In genomic region chr6:83067448-83068413, GRCh38 we compare ENCODE assay signal across 8 cellular contexts. TPM values are rescaled to one million over a fixed set of nuclear protein-coding genes. Genes with fewer than 3 reads are reported as not detected.
DNase-seq lines count a peak whose midpoint lies in the region; TF ChIP-seq lines count a peak whose summit lies in the region.

Gene DOP1A, plus strand, starts transcription at chr6:83067671. Its CDS starts 29,307 bp downstream, at chr6:83096978.

- TF ChIP-seq POLR2A in stomach (IDR thresholded peaks at IDR 0.05) = no peak

- H3K4me2 ChIP-seq in MM.1S (ENCODE audit: low read depth, low read length) = peak within 1 kb of the TSS; percentile 85
- peak within 1 kb of the TSS; percentile 95 for H3K4me2 ChIP-seq in neural cell (ENCODE audit: low read length)

- H2AFZ ChIP-seq in MM.1S (ENCODE audit: low read length) = peak within 1 kb of the TSS; percentile 90
- peak within 1 kb of the TSS; percentile 91 for H2AFZ ChIP-seq in neural cell (ENCODE audit: low read depth, low read length)

- H3K27me3 ChIP-seq in MM.1S (replicated peaks; ENCODE audit: insufficient read depth, low read length) = no peaks in the 10 kb centered on the region
- H3K27me3 ChIP-seq in neural cell (ENCODE audit: insufficient read depth, low read depth, low read length) = no peaks in the 10 kb centered on the region
- no peaks in the 10 kb centered on the region for H3K27me3 ChIP-seq in stomach

- peak within 1 kb of the TSS; percentile 88 for H3K27ac ChIP-seq in MM.1S (ENCODE audit: low read length)
- peak within 1 kb of the TSS; percentile 94 for H3K27ac ChIP-seq in neural cell (ENCODE audit: low read length)
- H3K27ac ChIP-seq in stomach = peak within 1 kb of the TSS; percentile 88 to 96 (median 90)

- H4K20me1 ChIP-seq in MM.1S (ENCODE audit: insufficient read depth, low read length) (no peaks in the 10 kb centered on the region), neural cell (ENCODE audit: insufficient read depth) (no peaks in the 10 kb centered on the region)

- peak; percentile 70 for TF ChIP-seq EP300 in neural cell (conservative IDR thresholded peaks at IDR 0.05; ENCODE audit: poor library complexity, severe bottlenecking)
- no peak for TF ChIP-seq EP300 in stomach (IDR thresholded peaks at IDR 0.05)

- TF ChIP-seq CTCF in MM.1S (IDR thresholded peaks at IDR 0.05; ENCODE audit: low read length) = peak; percentile 93
- TF ChIP-seq CTCF in neural cell (IDR thresholded peaks at IDR 0.05; ENCODE audit: poor library complexity, severe bottlenecking) = peak; percentile 98
- TF ChIP-seq CTCF in stomach (IDR thresholded peaks at IDR 0.05) = peak in 5 of 7 experiments; percentile 87 to 95 (median 94)

- 0 to 1% (median 0%) methylated on average over 42 to 77 of the region's 77 CpGs for WGBS in stomach, 5 donors

- peak within 1 kb of the TSS; percentile 87 for H3K4me3 ChIP-seq in MM.1S (ENCODE audit: low read length)
- peak within 1 kb of the TSS; percentile 89 for H3K4me3 ChIP-seq in neural cell (ENCODE audit: low read length)
- peak within 1 kb of the TSS; percentile 71 to 91 (median 80) for H3K4me3 ChIP-seq in stomach

- H3K9me2 ChIP-seq in MM.1S (replicated peaks; ENCODE audit: insufficient read depth, low read length) = no peaks in the 10 kb centered on the region
- no peaks in the 10 kb centered on the region for H3K9me2 ChIP-seq in neural cell (ENCODE audit: insufficient read depth, low read length)

- intact Hi-C loops in stomach (cut with DNase I; ENCODE audit: low total_unique reads) = no loop called here

- H3K79me2 ChIP-seq in MM.1S (ENCODE audit: low read length) (peaks cover 60% of the 10 kb centered on the region), neural cell (replicated peaks; ENCODE audit: insufficient read depth, low read length) (peaks cover 43% of the 10 kb centered on the region)

- no peaks in the 10 kb centered on the region for H3K36me3 ChIP-seq in MM.1S (replicated peaks; ENCODE audit: insufficient read depth, low read length)
- no peaks in the 10 kb centered on the region for H3K36me3 ChIP-seq in neural cell (ENCODE audit: insufficient read depth, low read length)
- no peaks in the 10 kb centered on the region for H3K36me3 ChIP-seq in stomach

- peaks cover 33% of the 10 kb centered on the region for H3K4me1 ChIP-seq in MM.1S (ENCODE audit: low read length)
- peaks cover 11 to 69% (median 39%) of the 10 kb centered on the region in 4 donors for H3K4me1 ChIP-seq in stomach

- H3K9ac ChIP-seq in MM.1S (ENCODE audit: low read length) (peak within 1 kb of the TSS; percentile 79), neural cell (ENCODE audit: low read length) (peak within 1 kb of the TSS; percentile 97)

- H3K9me3 ChIP-seq in MM.1S (replicated peaks; ENCODE audit: insufficient read depth, low read length) = no peaks in the 10 kb centered on the region
- no peaks in the 10 kb centered on the region for H3K9me3 ChIP-seq in neural cell (ENCODE audit: low read length)
- no peaks in the 10 kb centered on the region for H3K9me3 ChIP-seq in stomach

- H3F3A ChIP-seq in MM.1S (ENCODE audit: insufficient read depth, low read length) (peaks cover 23% of the 10 kb centered on the region), neural cell (ENCODE audit: insufficient read depth, low read length, poor library complexity, severe bottlenecking) (peaks cover 3% of the 10 kb centered on the region)

- DNase-seq in GF-D8 (lab: John Stamatoyannopoulos, UW) = peak; percentile 85
- peak; percentile 95 for DNase-seq in HCEC 1CT
- DNase-seq in MM.1S = peak; percentile 94
- peak; percentile 50 for DNase-seq in SIG-M5 (lab: John Stamatoyannopoulos, UW)
- peak; percentile 96 for DNase-seq in activated gamma-delta T cell treated with Interleukin-2 at 50 U/mL for 16 hours
- DNase-seq in fibroblast of the conjunctiva (ENCODE audit: low read depth) = peak; percentile 89
- peak; percentile 97 for DNase-seq in stomach

- peak; percentile 89 for TF ChIP-seq RAD21 in neural cell (conservative IDR thresholded peaks at IDR 0.05)

TF ChIP-seq in neural cell, 6 proteins besides CTCF, POLR2A, EP300 and RAD21:
- TF ChIP-seq SMC3 (conservative IDR thresholded peaks at IDR 0.05; ENCODE audit: poor library complexity) = peak; percentile 88
- peak; percentile 93 for TF ChIP-seq TAF1 (IDR thresholded peaks at IDR 0.05; ENCODE audit: low read depth)
- peak; percentile 91 for TF ChIP-seq REST (IDR thresholded peaks at IDR 0.05; ENCODE audit: borderline replicate concordance)
- TF ChIP-seq MXI1 (conservative IDR thresholded peaks at IDR 0.05; ENCODE audit: poor library complexity, severe bottlenecking) = peak; percentile 88
- TF ChIP-seq POLR2AphosphoS5 (IDR thresholded peaks at IDR 0.05) = peak; percentile 98
- TF ChIP-seq EZH2 (IDR thresholded peaks at IDR 0.05; ENCODE audit: borderline replicate concordance, insufficient read depth, low read length, poor library complexity, severe bottlenecking) = no peak

RNA-seq across cellular contexts. Expression of gene DOP1A, which starts in this region (rescaled TPM):
- 97.6 and 100 TPM in 2 replicates for polyA plus RNA-seq in neural cell
- polyA minus RNA-seq in neural cell = 164 and 177 TPM in 2 replicates
- 10 to 100 TPM; 11.6 to 68.3 (median 21.6) TPM for total RNA-seq in stomach
- 1 to 10 TPM; 2.6 to 6.0 (median 2.6) TPM for polyA plus RNA-seq in stomach

Comparison
In these comparisons a context has a peak if more than half of its experiments do, and no peak if none do; other contexts are left out.
1. Peak in every context shown above with its lines: DNase-seq, H3K4me3 ChIP-seq and H3K27ac ChIP-seq.
2. RNA of gene DOP1A (polyA plus RNA-seq): 97.6 to 100 TPM in neural cell; 2.6 to 6.0 TPM in stomach; every median in the first group is over 10 times any median in the second.